ENCODE assay signal across 8 cellular contexts in the genomic region with DNA sequence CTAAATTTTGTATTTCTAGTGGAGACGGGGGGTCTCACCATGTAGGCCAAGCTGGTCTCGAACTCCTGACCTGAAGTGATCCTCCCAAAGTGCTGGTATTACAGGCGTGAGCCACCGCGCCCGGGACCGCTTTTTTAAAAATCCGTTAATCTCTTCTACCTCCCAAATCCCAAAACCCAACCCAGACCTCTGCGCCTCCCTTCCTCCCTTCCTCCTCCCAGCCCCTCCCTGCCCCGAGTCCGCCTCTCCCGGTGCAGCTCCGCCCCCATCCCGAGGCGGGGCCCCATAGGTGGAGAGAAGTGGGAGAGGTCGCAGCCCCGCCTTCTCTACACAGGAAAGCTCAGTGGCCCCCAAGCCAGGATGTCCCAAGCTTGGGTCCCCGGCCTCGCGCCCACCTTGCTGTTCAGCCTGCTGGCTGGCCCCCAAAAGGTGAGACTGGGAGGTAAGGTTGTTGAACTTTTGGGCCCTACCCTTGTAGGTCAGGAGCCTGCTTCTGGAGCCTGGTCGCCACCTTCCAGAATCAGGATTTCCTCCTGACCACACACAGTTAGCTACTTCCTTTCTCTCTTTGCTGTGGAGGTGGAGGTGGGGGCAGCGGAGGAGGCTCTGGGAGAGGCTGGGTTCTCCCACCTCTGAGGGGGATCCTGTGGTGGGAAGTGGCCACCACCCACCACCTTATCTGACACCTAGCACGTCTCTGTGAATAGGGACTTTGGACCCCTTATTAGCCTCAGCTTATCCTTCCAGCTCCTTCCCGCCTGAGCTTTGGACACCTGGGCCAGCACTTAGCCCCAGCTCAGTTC. TPM values are rescaled to one million over a fixed set of nuclear protein-coding genes. Genes with fewer than 3 reads are reported as not detected.
DNase-seq lines count a peak whose midpoint lies in the region; ATAC-seq and FAIRE-seq lines count a peak whose summit lies in the region.

A gene (plus strand): TSS at position 325 of the 803 bp plus-strand sequence. CDS start 36 bp downstream, at position 361.

- no peaks in the 10 kb centered on the region for H3K36me3 Mint-ChIP-seq in naive thymus-derived CD8-positive, alpha-beta T cell

- FAIRE-seq in HTR-8/SVneo (lab: Jason Lieb, UNC) = no peak

- DNase-seq in D341Med (ENCODE audit: low spot score) = peak; percentile 67
- peak; percentile 17 to 25 for DNase-seq in Kasumi-1 (lab: John Stamatoyannopoulos, UW)
- DNase-seq in ecto neural progenitor cell (ENCODE audit: low spot score) = peak; percentile 88
- no peak for DNase-seq in naive thymus-derived CD8-positive, alpha-beta T cell
- DNase-seq in HTR-8/SVneo (ENCODE audit: insufficient read length, low spot score) = no peak
- no peak for DNase-seq in occipital lobe (lab: John Stamatoyannopoulos, UW)
- no peak for DNase-seq in NOMO-1 treated with dmso at 0.1 percent for 144 hours (lab: John Stamatoyannopoulos, UW; ENCODE audit: unreplicated experiment)

- peaks cover 21 to 69% (median 52%) of the 10 kb centered on the region in 5 donors for H3K27me3 Mint-ChIP-seq in naive thymus-derived CD8-positive, alpha-beta T cell

- POLR2A ChIA-PET in naive thymus-derived CD8-positive, alpha-beta T cell (lab: Charles Lee) = interaction anchor here (1.2 kb wide), 1 partner anchor 74 kb away, joined by 3 read pairs; no protein-coding TSS in a partner anchor

- peak within 1 kb of the TSS in 7 of 10 donors; percentile 0 to 47 (median 25) for H3K4me3 Mint-ChIP-seq in naive thymus-derived CD8-positive, alpha-beta T cell

- H3K27ac Mint-ChIP-seq in naive thymus-derived CD8-positive, alpha-beta T cell = peak within 1 kb of the TSS in 2 of 10 donors; percentile 43 to 79

- peaks cover 5 to 8% (median 7%) of the 10 kb centered on the region in 4 donors for H3K4me1 Mint-ChIP-seq in naive thymus-derived CD8-positive, alpha-beta T cell

- no peaks in the 10 kb centered on the region for H3K9me3 Mint-ChIP-seq in naive thymus-derived CD8-positive, alpha-beta T cell

- no peak for ATAC-seq in naive thymus-derived CD8-positive, alpha-beta T cell
- ATAC-seq in GM18502 (IDR thresholded peaks at IDR 0.05; ENCODE audit: poor library complexity, unreplicated experiment) = no peak

RNA-seq across cellular contexts. Expression of the gene that starts here (rescaled TPM):
- not detected for total RNA-seq in naive thymus-derived CD8-positive, alpha-beta T cell
- not detected for polyA plus RNA-seq in naive thymus-derived CD8-positive, alpha-beta T cell
- not detected for total RNA-seq in occipital lobe

Comparison
In these comparisons a context has a peak if more than half of its experiments do, and no peak if none do; other contexts are left out.
1. DNase-seq: peak in D341Med (single experiment), Kasumi-1 (2 of 2) and ecto neural progenitor cell (single experiment); none in naive thymus-derived CD8-positive, alpha-beta T cell (0 of 10), HTR-8/SVneo (single experiment), occipital lobe (single experiment) and NOMO-1 treated with dmso at 0.1 percent for 144 hours (single experiment).